1 cellular context compared by ENCODE assay signal in the genomic region with DNA sequence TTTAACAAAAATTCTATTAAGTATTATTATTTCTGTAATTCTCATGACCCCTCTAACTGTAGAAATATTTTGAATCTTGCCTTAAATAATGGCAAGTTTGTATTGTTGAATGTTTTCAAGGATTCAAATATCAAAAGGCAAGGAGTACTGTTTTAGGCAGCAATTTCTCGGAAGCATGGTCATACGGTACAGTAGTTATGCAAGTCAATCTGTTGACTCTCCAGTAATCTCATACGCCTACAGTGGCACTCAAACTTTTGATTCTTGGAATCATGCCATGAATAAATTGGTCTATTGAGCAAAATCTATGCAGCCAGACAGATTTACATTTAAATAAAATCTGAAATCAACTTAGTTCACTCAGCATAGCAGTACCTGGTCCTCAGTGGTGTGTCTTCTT.
TF ChIP-seq lines count a peak whose summit lies in the region.

No MANE protein-coding gene starts in this region.

TF ChIP-seq in H1, 55 proteins besides CTCF, POLR2A, EP300 and RAD21 (continued from another document):
- TF ChIP-seq, protein P1, sequence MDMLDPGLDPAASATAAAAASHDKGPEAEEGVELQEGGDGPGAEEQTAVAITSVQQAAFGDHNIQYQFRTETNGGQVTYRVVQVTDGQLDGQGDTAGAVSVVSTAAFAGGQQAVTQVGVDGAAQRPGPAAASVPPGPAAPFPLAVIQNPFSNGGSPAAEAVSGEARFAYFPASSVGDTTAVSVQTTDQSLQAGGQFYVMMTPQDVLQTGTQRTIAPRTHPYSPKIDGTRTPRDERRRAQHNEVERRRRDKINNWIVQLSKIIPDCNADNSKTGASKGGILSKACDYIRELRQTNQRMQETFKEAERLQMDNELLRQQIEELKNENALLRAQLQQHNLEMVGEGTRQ (IDR thresholded peaks at IDR 0.05; ENCODE audit: low read length) = no peak
- no peak for TF ChIP-seq RBBP5 (IDR thresholded peaks at IDR 0.05; ENCODE audit: borderline replicate concordance, low read depth, low read length)
- TF ChIP-seq KDM4A (IDR thresholded peaks at IDR 0.05; ENCODE audit: low read depth, low read length, severe bottlenecking) = no peak
- no peak for TF ChIP-seq EZH2 (IDR thresholded peaks at IDR 0.05; ENCODE audit: low read depth, low read length, severe bottlenecking)
- TF ChIP-seq SP2 (IDR thresholded peaks at IDR 0.05; ENCODE audit: low read length) = no peak
- TF ChIP-seq ZNF274 (IDR thresholded peaks at IDR 0.05; ENCODE audit: borderline replicate concordance, extremely low read depth, low read length) = no peak
- no peak for TF ChIP-seq MAFK (IDR thresholded peaks at IDR 0.05; ENCODE audit: low read depth, low read length)
- no peak for TF ChIP-seq TAF7 (optimal IDR thresholded peaks at IDR 0.05; ENCODE audit: borderline replicate concordance, low read depth, low read length)
- TF ChIP-seq KDM5A (IDR thresholded peaks at IDR 0.05; ENCODE audit: low read length) = no peak
